In genomic region chr19:4038661-4039096, GRCh38 we compare ENCODE assay signal across 11 cellular contexts.
"Had no signal": no experiment of that assay in that cellular context is flagged by ENCODE, and none has a peak within 500 bp of the region (broad histone marks: within the 10 kb centered on the region; RNA-seq: fewer than 3 reads in every experiment).

No MANE protein-coding gene starts in this region.

- H3K27me3 Mint-ChIP-seq: activated B cell treated with CpG ODN at 0.5 μM for 24 hours; activated CD4-positive, alpha-beta T cell treated with anti-CD3 and anti-CD28 coated beads, Interleukin-2, amount 10 ng/mL, durations not matched to agents 7 days and 5 days had no signal

- H3K27me3 ChIP-seq: ascending aorta, gastrocnemius medialis, upper lobe of right lung had no signal

- H3K4me3 ChIP-seq: ascending aorta, gastrocnemius medialis, upper lobe of right lung had no signal

- H3K9me3 ChIP-seq: ascending aorta, gastrocnemius medialis, upper lobe of right lung had no signal

- H3K9me3 Mint-ChIP-seq: activated B cell treated with CpG ODN at 0.5 μM for 24 hours; activated CD4-positive, alpha-beta T cell treated with anti-CD3 and anti-CD28 coated beads, Interleukin-2, amount 10 ng/mL, durations not matched to agents 7 days and 5 days; activated T-helper 2 cell treated with anti-CD3 and anti-CD28 coated beads, Interferon-gamma antibody, Interleukin-2, Interleukin-4, amounts not matched to agents 10 μg/mL and 5 μg/mL and 100 μg/mL, durations not matched to agents 14 hours and 24 hours and 36 hours; mesothelial cell of epicardium; T-helper 1 cell treated with Interleukin-12 subunit alpha and Interleukin-12 subunit beta and Interleukin-4 antibody, amounts not matched to agents 30 μg/mL and 1 μg/mL, for 36 hours had no signal

- H3K4me1 ChIP-seq: ascending aorta, gastrocnemius medialis had no signal

- DNase-seq: activated B cell treated with CpG ODN at 0.5 μM for 24 hours; activated CD4-positive, alpha-beta T cell treated with anti-CD3 and anti-CD28 coated beads, Interleukin-2, amount 10 ng/mL, durations not matched to agents 7 days and 5 days; activated CD8-positive, alpha-beta memory T cell treated with anti-CD3 and anti-CD28 coated beads for 24 hours; activated naive CD4-positive, alpha-beta T cell treated with anti-CD3 and anti-CD28 coated beads, Interleukin-2, amount 50 U/mL, for 16 hours; gastrocnemius medialis; retina; upper lobe of right lung had no signal

- H3K27ac Mint-ChIP-seq: activated B cell treated with CpG ODN at 0.5 μM for 24 hours; activated CD4-positive, alpha-beta T cell treated with anti-CD3 and anti-CD28 coated beads, Interleukin-2, amount 10 ng/mL, durations not matched to agents 7 days and 5 days; activated T-helper 2 cell treated with anti-CD3 and anti-CD28 coated beads, Interferon-gamma antibody, Interleukin-2, Interleukin-4, amounts not matched to agents 10 μg/mL and 5 μg/mL and 100 μg/mL, durations not matched to agents 14 hours and 24 hours and 36 hours; mesothelial cell of epicardium; T-helper 1 cell treated with Interleukin-12 subunit alpha and Interleukin-12 subunit beta and Interleukin-4 antibody, amounts not matched to agents 30 μg/mL and 1 μg/mL, for 36 hours had no signal

- H3K4me3 Mint-ChIP-seq: activated B cell treated with CpG ODN at 0.5 μM for 24 hours; activated CD4-positive, alpha-beta T cell treated with anti-CD3 and anti-CD28 coated beads, Interleukin-2, amount 10 ng/mL, durations not matched to agents 7 days and 5 days; mesothelial cell of epicardium; T-helper 1 cell treated with Interleukin-12 subunit alpha and Interleukin-12 subunit beta and Interleukin-4 antibody, amounts not matched to agents 30 μg/mL and 1 μg/mL, for 36 hours had no signal

- H3K4me1 Mint-ChIP-seq: activated CD4-positive, alpha-beta T cell treated with anti-CD3 and anti-CD28 coated beads, Interleukin-2, amount 10 ng/mL, durations not matched to agents 7 days and 5 days had no signal

- H3K27ac ChIP-seq: ascending aorta, gastrocnemius medialis, upper lobe of right lung had no signal
